In genomic region chr22:49576241-49577141, GRCh38 we compare ENCODE assay signal across 1 cellular context.
TF ChIP-seq lines count a peak whose summit lies in the region.

No MANE protein-coding gene starts in this region.

TF ChIP-seq in HepG2, 621 proteins besides CTCF, POLR2A, EP300 and RAD21 (continued from another document):
- TF ChIP-seq MXD3 (CRISPR knock-in tag; IDR thresholded peaks at IDR 0.05) (no peak), AGO2 (optimal IDR thresholded peaks at IDR 0.05; ENCODE audit: low read depth, low read length) (no peak), ZNF276 (CRISPR knock-in tag; IDR thresholded peaks at IDR 0.05; ENCODE audit: low read depth) (no peak)
